12 cellular contexts compared by ENCODE assay signal in genomic region chr6:149871182-149871581, GRCh38. TPM values are rescaled to one million over a fixed set of nuclear protein-coding genes. Genes with fewer than 3 reads are reported as not detected.
"Had no signal": no experiment of that assay in that cellular context is flagged by ENCODE, and none has a peak within 500 bp of the region (broad histone marks: within the 10 kb centered on the region; RNA-seq: fewer than 3 reads in every experiment).

No MANE protein-coding gene starts in this region.

- H3K4me2 ChIP-seq: GM23338 had no signal

- H3K36me3 ChIP-seq: HAP-1 had no signal

- H2AFZ ChIP-seq: GM23248, GM23338 had no signal

- ATAC-seq: GM23338, HCT116 had no signal

- H3K27ac ChIP-seq: GM23248 had no signal

- FAIRE-seq: H1, H54 had no signal

- H3K4me3 ChIP-seq: GM23248, GM23338, HAP-1 had no signal

- DNase-seq: GM23248, GOT3, H7, H9, HCEC 1CT, HFFc6 had no signal

- H3K9ac ChIP-seq: GM23248 had no signal

RNA-seq across cellular contexts. Expression of gene RAET1E, which starts 26.7 kb away (rescaled TPM):
- total RNA-seq: GM23338, H1, H4, H7, H9 had no signal
- polyA plus RNA-seq: GM23338, H1 had no signal

RNA-seq across cellular contexts. Expression of gene RAET1G, which starts 51.7 kb away (rescaled TPM):
- total RNA-seq: GM23338, H1, H4, H7, H9 had no signal
- polyA plus RNA-seq: GM23338 had no signal
